ENCODE assay signal across 4 cellular contexts in the genomic region with DNA sequence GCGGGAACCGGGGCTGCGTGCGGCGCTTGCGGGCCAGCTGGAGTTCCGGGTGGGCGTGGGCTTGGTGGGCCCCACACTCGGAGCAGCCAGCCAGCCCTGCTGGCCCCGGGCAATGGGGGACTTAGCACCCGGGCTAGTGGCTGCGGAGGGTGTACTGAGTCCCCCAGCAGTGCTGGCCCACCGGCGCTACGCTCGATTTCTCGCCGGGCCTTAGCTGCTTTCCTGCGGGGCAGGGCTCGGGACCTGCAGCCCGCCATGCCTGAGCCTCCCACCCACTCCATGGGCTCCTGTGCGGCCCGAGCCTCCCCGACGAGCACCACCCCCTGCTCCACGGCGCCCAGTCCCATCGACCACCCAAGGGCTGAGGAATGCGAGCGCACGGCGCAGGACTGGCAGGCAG. TPM values are rescaled to one million over a fixed set of nuclear protein-coding genes. Genes with fewer than 3 reads are reported as not detected.
DNase-seq lines count a peak whose midpoint lies in the region; TF ChIP-seq lines count a peak whose summit lies in the region.
"Not testable (repeated sequence)": the region's sequence is repeated elsewhere in the genome, so short reads cannot be mapped to it uniquely, and the experiment has no call there.

No MANE protein-coding gene starts in this region.

- H3K27me3 ChIP-seq in spleen (replicated peaks in 1 of 7): not testable (repeated sequence)

- intact Hi-C loops in CD14-positive monocyte (cut with micrococcal nuclease); spleen (cut with DNase I; ENCODE audit: low total_unique reads): not testable (repeated sequence)

- WGBS in spleen, 5 donors: 92 to 100% (median 96%) methylated on average over 5 to 22 of the region's 32 CpGs

- peaks cover 7 to 35% (median 22%) of the 10 kb centered on the region in 6 donors for H3K4me1 ChIP-seq in spleen

- DNase-seq in CD14-positive monocyte (ENCODE audit: low spot score) (peak; percentile 3), mesenteric fat pad (ENCODE audit: low spot score) (peak; percentile 37), spleen (peak; percentile 39)
- not testable (repeated sequence) for DNase-seq in chondrocyte (ENCODE audit: low spot score)

- not testable (repeated sequence) for H3K9me3 Mint-ChIP-seq in CD14-positive monocyte; chondrocyte (ENCODE audit: low read depth)

- H3K27me3 Mint-ChIP-seq in CD14-positive monocyte (ENCODE audit: low read depth in 3 of 3); chondrocyte (ENCODE audit: low read depth): not testable (repeated sequence)

- H3K9me3 ChIP-seq in spleen: not testable (repeated sequence)

- not testable (repeated sequence) for TF ChIP-seq POLR2A in spleen (IDR thresholded peaks at IDR 0.05)

- peaks cover 10% of the 10 kb centered on the region for H3K4me1 Mint-ChIP-seq in CD14-positive monocyte
- peaks cover 25% of the 10 kb centered on the region for H3K4me1 Mint-ChIP-seq in chondrocyte (ENCODE audit: low read depth)

- H3K27ac ChIP-seq in spleen: not testable (repeated sequence)

- H3K4me3 Mint-ChIP-seq in CD14-positive monocyte; chondrocyte (ENCODE audit: unreplicated experiment): not testable (repeated sequence)

- peaks cover 0 to 85% (median 9%) of the 10 kb centered on the region in 6 donors for H3K36me3 ChIP-seq in spleen

- not testable (repeated sequence) for H3K4me3 ChIP-seq in spleen

- H3K36me3 Mint-ChIP-seq in CD14-positive monocyte: peaks cover 41 to 66% of the 10 kb centered on the region in 2 donors
- peaks cover 20% of the 10 kb centered on the region for H3K36me3 Mint-ChIP-seq in chondrocyte (ENCODE audit: low read depth)

- not testable (repeated sequence) for TF ChIP-seq CTCF in CD14-positive monocyte (IDR thresholded peaks at IDR 0.05); chondrocyte (IDR thresholded peaks at IDR 0.05); spleen (IDR thresholded peaks at IDR 0.05 in 8 of 11, conservative IDR thresholded peaks at IDR 0.05 in 3 of 11)

- H3K27ac Mint-ChIP-seq in CD14-positive monocyte: not testable (repeated sequence)
- H3K27ac Mint-ChIP-seq in chondrocyte (ENCODE audit: unreplicated experiment): peak overlapping the region; percentile 29

RNA-seq across cellular contexts. Expression of gene ZNF254, which starts 45.7 kb away (rescaled TPM):
- polyA plus RNA-seq in CD14-positive monocyte: 1 to 10 TPM; 1.4 to 1.7 TPM
- total RNA-seq in chondrocyte: 13.1 to 21.9 TPM (median 15.3 TPM) in 3 replicates
- 10.2 TPM for total RNA-seq in mesenteric fat pad
- total RNA-seq in spleen: 10 to 100 TPM; 21.0 to 35.6 (median 25.7) TPM
- 1 to 10 TPM; 5.6 to 6.3 (median 6.0) TPM for polyA plus RNA-seq in spleen
